In genomic region chr1:175887521-175887920, GRCh38 we compare ENCODE assay signal across 14 cellular contexts.
A peak's percentile ranks its signal among the peaks of the same experiment; 100 is the strongest.
DNase-seq lines count a peak whose midpoint lies in the region; ATAC-seq and TF ChIP-seq lines count a peak whose summit lies in the region.
"Had no signal": no experiment of that assay in that cellular context is flagged by ENCODE, and none has a peak within 500 bp of the region (broad histone marks: within the 10 kb centered on the region; RNA-seq: fewer than 3 reads in every experiment).

No MANE protein-coding gene starts in this region.

- H2AFZ ChIP-seq in SK-N-SH (ENCODE audit: low read depth), result no peak overlapping the region

- H3K27me3 ChIP-seq in SK-N-SH (ENCODE audit: insufficient read depth) (no peaks in the 10 kb centered on the region), iPS-20b (ENCODE audit: insufficient read depth, low read length) (peaks cover 74% of the 10 kb centered on the region), colonic mucosa (no peaks in the 10 kb centered on the region)
- H3K27me3 ChIP-seq: BLaER1, body of pancreas, tibial nerve had no signal

- no peaks in the 10 kb centered on the region for H3K9me2 ChIP-seq in SK-N-SH

- no peak overlapping the region for H3K4me2 ChIP-seq in SK-N-SH
- H3K4me2 ChIP-seq: BLaER1 had no signal

- ATAC-seq in SK-N-SH treated with all-trans-retinoic acid at 6 μM for 48 hours (no peak), T-helper 17 cell (no peak), HG02678 (IDR thresholded peaks at IDR 0.05; ENCODE audit: unreplicated experiment) (no peak)

- no peaks in the 10 kb centered on the region for H3K36me3 Mint-ChIP-seq in T-helper 17 cell (ENCODE audit: low read depth)

- CTCF ChIA-PET in SK-N-SH (lab: Yijun Ruan, JAX), result interaction anchor here (0.9 to 8.3 kb wide), 17 partner anchors 9 to 736 kb away, joined by 3 to 91 read pairs (median 6); partner anchors contain the start of gene TNR

- no peaks in the 10 kb centered on the region for H3K36me3 ChIP-seq in SK-N-SH (replicated peaks in 1 of 2; ENCODE audit: control insufficient read depth in 1 of 2, insufficient read depth in 2 of 2, low read length in 1 of 2)
- H3K36me3 ChIP-seq in iPS-20b (ENCODE audit: insufficient read depth, low read depth, low read length), result no peaks in the 10 kb centered on the region
- H3K36me3 ChIP-seq in colonic mucosa, result no peaks in the 10 kb centered on the region
- H3K36me3 ChIP-seq: BLaER1, tibial nerve had no signal

- H3K27ac ChIP-seq in SK-N-SH (ENCODE audit: low read depth in 2 of 2, low read length in 1 of 2) (no peak overlapping the region), iPS-20b (ENCODE audit: low read length) (no peak overlapping the region), temporal lobe (ENCODE audit: low read depth, low read length) (peak overlapping the region; percentile 76), colonic mucosa (no peak overlapping the region)
- H3K27ac ChIP-seq: 22Rv1, BLaER1, body of pancreas, tibial nerve had no signal

- peak overlapping the region; percentile 22 for H3K4me3 Mint-ChIP-seq in T-helper 17 cell

- 90% methylated on average over 20 of the region's 20 CpGs for WGBS in SK-N-SH (ENCODE audit: low lambda C conversion rate)

- H3K4me3 ChIP-seq in SK-N-SH (ENCODE audit: low read depth in 2 of 2, low read length in 1 of 2), result no peak overlapping the region
- H3K4me3 ChIP-seq in iPS-20b (ENCODE audit: low read length), result peak overlapping the region; percentile 65
- H3K4me3 ChIP-seq in colonic mucosa, result no peak overlapping the region
- H3K4me3 ChIP-seq: BLaER1, body of pancreas, tibial nerve had no signal

- TF ChIP-seq CTCF in SK-N-SH (IDR thresholded peaks at IDR 0.05), result no peak
- no peak for TF ChIP-seq CTCF in colonic mucosa (IDR thresholded peaks at IDR 0.05)

- no peaks in the 10 kb centered on the region for H3K4me1 Mint-ChIP-seq in T-helper 17 cell

- H4K20me1 ChIP-seq in SK-N-SH (ENCODE audit: insufficient read depth), result no peaks in the 10 kb centered on the region
- H4K20me1 ChIP-seq: BLaER1 had no signal

- H3K9me3 ChIP-seq in SK-N-SH (no peaks in the 10 kb centered on the region), T-helper 17 cell (ENCODE audit: control insufficient read depth, low read length, poor library complexity, severe bottlenecking) (no peaks in the 10 kb centered on the region), iPS-20b (ENCODE audit: insufficient read depth, low read depth, low read length) (no peaks in the 10 kb centered on the region), colonic mucosa (no peaks in the 10 kb centered on the region)
- H3K9me3 ChIP-seq: BLaER1, body of pancreas, tibial nerve had no signal

- H3K4me1 ChIP-seq in SK-N-SH (ENCODE audit: control insufficient read depth in 1 of 2, insufficient read depth in 2 of 2, low read depth in 1 of 2, low read length in 1 of 2) (peaks cover 0 to 8% of the 10 kb centered on the region in 2 experiments; a peak in 1 of 4 replicates), iPS-20b (ENCODE audit: insufficient read depth, low read length) (no peaks in the 10 kb centered on the region; the same call in 1 of the 2 replicates), colonic mucosa (no peaks in the 10 kb centered on the region)
- H3K4me1 ChIP-seq: body of pancreas had no signal

- no peaks in the 10 kb centered on the region for H3F3A ChIP-seq in SK-N-SH (replicated peaks; ENCODE audit: insufficient read depth)

- POLR2A ChIA-PET in SK-N-SH (lab: Yijun Ruan, JAX), result no interaction called here

- no peak overlapping the region for H3K27ac Mint-ChIP-seq in T-helper 17 cell

- intact Hi-C loops in colonic mucosa (cut with DNase I), result loop anchor here (10.0 kb wide), 1 partner anchor 143 kb away; the partner anchor contains the start of gene TNR

- no peaks in the 10 kb centered on the region for H3K79me2 ChIP-seq in SK-N-SH (ENCODE audit: insufficient read depth)

- DNase-seq in SK-N-SH (peak; percentile 19), T-helper 17 cell (no peak), EL (no peak), colonic mucosa (no peak)
- DNase-seq: activated naive CD4-positive, alpha-beta T cell treated with Interleukin-2 at 50 U/mL for 16 hours; SHP77 treated with DMSO at 0.1 percent for 48 hours had no signal

- no peak overlapping the region for H3K9ac ChIP-seq in SK-N-SH
- H3K9ac ChIP-seq in iPS-20b (ENCODE audit: low read depth, low read length), result no peak overlapping the region
- no peak overlapping the region for H3K9ac ChIP-seq in colonic mucosa (ENCODE audit: low read depth in 2 of 2, low read length in 2 of 2)
- H3K9ac ChIP-seq: BLaER1 had no signal

- peaks cover 7% of the 10 kb centered on the region for H3K27me3 Mint-ChIP-seq in T-helper 17 cell

- TF ChIP-seq EP300 in SK-N-SH (IDR thresholded peaks at IDR 0.05; ENCODE audit: borderline replicate concordance in 1 of 2, low read depth in 1 of 2, low read length in 1 of 2), result no peak

- no peak for TF ChIP-seq RAD21 in SK-N-SH (IDR thresholded peaks at IDR 0.05; ENCODE audit: low read length)

TF ChIP-seq in SK-N-SH, 30 proteins besides CTCF, POLR2A, EP300 and RAD21 (continues in another document):
- TF ChIP-seq GABPA (IDR thresholded peaks at IDR 0.05; ENCODE audit: low read depth), result no peak
- TF ChIP-seq FOSL2 (IDR thresholded peaks at IDR 0.05; ENCODE audit: borderline replicate concordance, low read depth), result no peak
- TF ChIP-seq RXRA (IDR thresholded peaks at IDR 0.05; ENCODE audit: borderline replicate concordance, low read depth), result no peak
- TF ChIP-seq NRF1 (IDR thresholded peaks at IDR 0.05; ENCODE audit: low read depth, low read length), result no peak
- no peak for TF ChIP-seq TAF1 (IDR thresholded peaks at IDR 0.05; ENCODE audit: borderline replicate concordance, low read depth, low read length)
- no peak for TF ChIP-seq CHD2 (IDR thresholded peaks at IDR 0.05; ENCODE audit: low read length, partially characterized antibody)
- no peak for TF ChIP-seq TEAD4 (IDR thresholded peaks at IDR 0.05; ENCODE audit: borderline replicate concordance, insufficient read depth)
- no peak for TF ChIP-seq EZH2phosphoT487 (IDR thresholded peaks at IDR 0.05; ENCODE audit: borderline replicate concordance, low read depth)

TF ChIP-seq in SK-N-SH treated with all-trans-retinoic acid at 6 μM for 48 hours, 23 proteins besides CTCF, POLR2A, EP300 and RAD21:
- TF ChIP-seq PATZ1 (CRISPR knock-in tag; IDR thresholded peaks at IDR 0.05; ENCODE audit: borderline replicate concordance), result no peak
- no peak for TF ChIP-seq ZFP3 (CRISPR knock-in tag; IDR thresholded peaks at IDR 0.05)
- TF ChIP-seq ARNTL (CRISPR knock-in tag; IDR thresholded peaks at IDR 0.05; ENCODE audit: borderline replicate concordance, low read depth), result no peak
- no peak for TF ChIP-seq PPARA (CRISPR knock-in tag; IDR thresholded peaks at IDR 0.05; ENCODE audit: borderline replicate concordance)
